ENCODE assay signal across 1 cellular context in genomic region chr1:25066731-25067520, GRCh38.
TF ChIP-seq lines count a peak whose summit lies in the region.

No MANE protein-coding gene starts in this region.

TF ChIP-seq in HEK293, 187 proteins besides CTCF, POLR2A, EP300 and RAD21:
- TF ChIP-seq ZNF571 (tag by site-specific recombination; IDR thresholded peaks at IDR 0.05) (no peak), ZNF792 (tag by site-specific recombination; IDR thresholded peaks at IDR 0.05) (no peak), KLF1 (tag by site-specific recombination; IDR thresholded peaks at IDR 0.05) (no peak), KLF10 (tag by site-specific recombination; IDR thresholded peaks at IDR 0.05) (no peak)
- TF ChIP-seq, protein P1, sequence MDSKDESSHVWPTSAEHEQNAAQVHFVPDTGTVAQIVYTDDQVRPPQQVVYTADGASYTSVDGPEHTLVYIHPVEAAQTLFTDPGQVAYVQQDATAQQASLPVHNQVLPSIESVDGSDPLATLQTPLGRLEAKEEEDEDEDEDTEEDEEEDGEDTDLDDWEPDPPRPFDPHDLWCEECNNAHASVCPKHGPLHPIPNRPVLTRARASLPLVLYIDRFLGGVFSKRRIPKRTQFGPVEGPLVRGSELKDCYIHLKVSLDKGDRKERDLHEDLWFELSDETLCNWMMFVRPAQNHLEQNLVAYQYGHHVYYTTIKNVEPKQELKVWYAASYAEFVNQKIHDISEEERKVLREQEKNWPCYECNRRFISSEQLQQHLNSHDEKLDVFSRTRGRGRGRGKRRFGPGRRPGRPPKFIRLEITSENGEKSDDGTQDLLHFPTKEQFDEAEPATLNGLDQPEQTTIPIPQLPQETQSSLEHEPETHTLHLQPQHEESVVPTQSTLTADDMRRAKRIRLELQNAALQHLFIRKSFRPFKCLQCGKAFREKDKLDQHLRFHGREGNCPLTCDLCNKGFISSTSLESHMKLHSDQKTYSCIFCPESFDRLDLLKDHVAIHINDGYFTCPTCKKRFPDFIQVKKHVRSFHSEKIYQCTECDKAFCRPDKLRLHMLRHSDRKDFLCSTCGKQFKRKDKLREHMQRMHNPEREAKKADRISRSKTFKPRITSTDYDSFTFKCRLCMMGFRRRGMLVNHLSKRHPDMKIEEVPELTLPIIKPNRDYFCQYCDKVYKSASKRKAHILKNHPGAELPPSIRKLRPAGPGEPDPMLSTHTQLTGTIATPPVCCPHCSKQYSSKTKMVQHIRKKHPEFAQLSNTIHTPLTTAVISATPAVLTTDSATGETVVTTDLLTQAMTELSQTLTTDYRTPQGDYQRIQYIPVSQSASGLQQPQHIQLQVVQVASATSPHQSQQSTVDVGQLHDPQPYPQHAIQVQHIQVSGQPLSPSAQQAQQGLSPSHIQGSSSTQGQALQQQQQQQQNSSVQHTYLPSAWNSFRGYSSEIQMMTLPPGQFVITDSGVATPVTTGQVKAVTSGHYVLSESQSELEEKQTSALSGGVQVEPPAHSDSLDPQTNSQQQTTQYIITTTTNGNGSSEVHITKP (tag by site-specific recombination; IDR thresholded peaks at IDR 0.05) = peak; percentile 65
